Comparison of ENCODE assay signal across 11 cellular contexts in the genomic region with DNA sequence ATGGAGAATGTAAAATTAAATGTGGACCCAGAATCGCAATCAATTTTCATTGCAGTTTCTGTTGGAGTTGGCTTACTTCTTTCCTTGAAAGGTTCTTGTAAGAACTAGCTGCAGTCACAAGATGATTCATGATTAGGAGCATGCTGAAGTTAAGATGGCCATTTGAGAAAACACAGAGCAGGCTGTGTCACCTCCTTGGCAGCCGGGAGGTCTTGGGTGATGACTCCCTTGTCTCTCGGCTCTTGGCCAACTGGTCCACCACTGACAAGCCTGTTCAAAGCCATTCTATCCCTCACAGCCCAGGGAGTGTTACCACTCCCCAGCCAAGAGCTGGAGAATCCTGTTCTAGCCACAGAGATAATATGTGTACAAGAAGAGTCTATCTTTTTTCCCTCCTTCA. TPM values are rescaled to one million over a fixed set of nuclear protein-coding genes. Genes with fewer than 3 reads are reported as not detected.
A peak's percentile ranks its signal among the peaks of the same experiment; 100 is the strongest.
DNase-seq lines count a peak whose midpoint lies in the region; ATAC-seq and TF ChIP-seq lines count a peak whose summit lies in the region.
"Had no signal": no experiment of that assay in that cellular context is flagged by ENCODE, and none has a peak within 500 bp of the region (broad histone marks: within the 10 kb centered on the region; RNA-seq: fewer than 3 reads in every experiment).

No MANE protein-coding gene starts in this region.

- no peak overlapping the region for H3K4ac ChIP-seq in mesenchymal stem cell (ENCODE audit: low read depth in 1 of 2, low read length in 2 of 2)

- no peaks in the 10 kb centered on the region for H3K9me3 Mint-ChIP-seq in activated CD4-positive, alpha-beta memory T cell treated with anti-CD3 and anti-CD28 coated beads, Interleukin-2, amount 10 ng/mL, durations not matched to agents 7 days and 5 days
- H3K9me3 Mint-ChIP-seq: activated CD4-positive, alpha-beta T cell treated with anti-CD3 and anti-CD28 coated beads, Interleukin-2, amount 10 ng/mL, durations not matched to agents 7 days and 5 days had no signal

- peak overlapping the region in 1 of 2 experiments; percentile 37 for H3K18ac ChIP-seq in mesenchymal stem cell (ENCODE audit: low read depth in 1 of 2, low read length in 2 of 2)

- WGBS in mesenchymal stem cell = 18% methylated on average over 3 of the region's 3 CpGs

- no peak overlapping the region for H2BK120ac ChIP-seq in mesenchymal stem cell (ENCODE audit: low read depth, low read length)

- no peak overlapping the region for H3K27ac Mint-ChIP-seq in activated CD4-positive, alpha-beta memory T cell treated with anti-CD3 and anti-CD28 coated beads, Interleukin-2, amount 10 ng/mL, durations not matched to agents 7 days and 5 days
- H3K27ac Mint-ChIP-seq: activated CD4-positive, alpha-beta T cell treated with anti-CD3 and anti-CD28 coated beads, Interleukin-2, amount 10 ng/mL, durations not matched to agents 7 days and 5 days had no signal

- H3K4me3 ChIP-seq in cardiac fibroblast (replicated peaks in 1 of 2; ENCODE audit: low read depth in 2 of 2, low read length in 2 of 2) = no peak overlapping the region
- H3K4me3 ChIP-seq in mesenchymal stem cell (ENCODE audit: insufficient read depth in 1 of 2, low read depth in 1 of 2, low read length in 2 of 2) = peak overlapping the region in 1 of 2 experiments; percentile 11
- no peak overlapping the region for H3K4me3 ChIP-seq in upper lobe of right lung
- H3K4me3 ChIP-seq in SJCRH30 = no peak overlapping the region

- intact Hi-C loops in upper lobe of right lung (cut with DNase I) = no loop called here

- no peak overlapping the region for H3K4me3 Mint-ChIP-seq in activated CD4-positive, alpha-beta memory T cell treated with anti-CD3 and anti-CD28 coated beads, Interleukin-2, amount 10 ng/mL, durations not matched to agents 7 days and 5 days
- H3K4me3 Mint-ChIP-seq: activated CD4-positive, alpha-beta T cell treated with anti-CD3 and anti-CD28 coated beads, Interleukin-2, amount 10 ng/mL, durations not matched to agents 7 days and 5 days had no signal

- H3K27me3 Mint-ChIP-seq in activated CD4-positive, alpha-beta memory T cell treated with anti-CD3 and anti-CD28 coated beads, Interleukin-2, amount 10 ng/mL, durations not matched to agents 7 days and 5 days = peaks cover 9% of the 10 kb centered on the region
- H3K27me3 Mint-ChIP-seq: activated CD4-positive, alpha-beta T cell treated with anti-CD3 and anti-CD28 coated beads, Interleukin-2, amount 10 ng/mL, durations not matched to agents 7 days and 5 days had no signal

- ATAC-seq in upper lobe of right lung = no peak

- no peak overlapping the region for H4K91ac ChIP-seq in mesenchymal stem cell (ENCODE audit: low read length)

- DNase-seq in HS-5 (ENCODE audit: low read depth) = peak; percentile 94
- DNase-seq in cardiac fibroblast (ENCODE audit: low read depth in 2 of 2) = peak; percentile 96 to 98
- peak; percentile 96 for DNase-seq in mesenchymal stem cell
- DNase-seq in upper lobe of right lung = peak; percentile 12
- DNase-seq in SJCRH30 = no peak
- DNase-seq in activated CD4-positive, alpha-beta memory T cell treated with anti-CD3 and anti-CD28 coated beads, Interleukin-2, amount 10 ng/mL, durations not matched to agents 7 days and 5 days = no peak
- no peak for DNase-seq in GM19238 (ENCODE audit: insufficient read length, low spot score)
- no peak for DNase-seq in activated CD4-positive, CD25-positive, alpha-beta regulatory T cell (lab: John Stamatoyannopoulos, UW)
- DNase-seq: activated CD4-positive, alpha-beta T cell treated with anti-CD3 and anti-CD28 coated beads, Interleukin-2, amount 10 ng/mL, durations not matched to agents 7 days and 5 days; cerebellar nuclear complex; stimulated activated CD4-positive, alpha-beta T cell treated with anti-CD3 and anti-CD28 coated beads, Interleukin-2, amount 100 ng/mL, for 24 hours had no signal

- H3K27me3 ChIP-seq in mesenchymal stem cell (ENCODE audit: control insufficient read depth in 1 of 2, insufficient read depth in 1 of 2, low read length in 2 of 2) (no peaks in the 10 kb centered on the region), upper lobe of right lung (no peaks in the 10 kb centered on the region), SJCRH30 (no peaks in the 10 kb centered on the region)

- POLR2A ChIA-PET in activated CD4-positive, alpha-beta memory T cell treated with anti-CD3 and anti-CD28 coated beads, Interleukin-2, amount 10 ng/mL, durations not matched to agents 7 days and 5 days (lab: Charles Lee) = no interaction called here

- no peak overlapping the region for H2AK5ac ChIP-seq in mesenchymal stem cell (ENCODE audit: low read length, severe bottlenecking)

- no peak overlapping the region for H3K14ac ChIP-seq in mesenchymal stem cell (ENCODE audit: low read length in 2 of 2)

- no peak overlapping the region for H2BK15ac ChIP-seq in mesenchymal stem cell (ENCODE audit: low read depth, poor library complexity, severe bottlenecking)

- H2BK12ac ChIP-seq in mesenchymal stem cell (ENCODE audit: low read length in 2 of 2) = no peak overlapping the region

- H2BK5ac ChIP-seq in mesenchymal stem cell (ENCODE audit: low read depth, low read length, poor library complexity, severe bottlenecking) = no peak overlapping the region

- peak overlapping the region; percentile 71 for H3K9ac ChIP-seq in mesenchymal stem cell (ENCODE audit: low read length)

- no peaks in the 10 kb centered on the region for H3K36me3 ChIP-seq in mesenchymal stem cell (ENCODE audit: control insufficient read depth in 1 of 2, insufficient read depth in 2 of 2, low read depth in 1 of 2, low read length in 2 of 2)
- H3K36me3 ChIP-seq in upper lobe of right lung = no peaks in the 10 kb centered on the region
- H3K36me3 ChIP-seq in SJCRH30 = no peaks in the 10 kb centered on the region

- H3K27ac ChIP-seq in mesenchymal stem cell (ENCODE audit: low read length, poor library complexity, severe bottlenecking) (no peak overlapping the region), upper lobe of right lung (peak overlapping the region; percentile 17), SJCRH30 (no peak overlapping the region)

- no peak overlapping the region for H3K23ac ChIP-seq in mesenchymal stem cell (ENCODE audit: low read length in 2 of 2)

- H3K36me3 Mint-ChIP-seq in activated CD4-positive, alpha-beta memory T cell treated with anti-CD3 and anti-CD28 coated beads, Interleukin-2, amount 10 ng/mL, durations not matched to agents 7 days and 5 days (ENCODE audit: low read depth) = no peaks in the 10 kb centered on the region

- H3K4me1 ChIP-seq in mesenchymal stem cell (ENCODE audit: control insufficient read depth, insufficient read depth, low read depth, low read length) = peaks cover 2% of the 10 kb centered on the region
- H3K4me1 ChIP-seq in upper lobe of right lung = peaks cover 12% of the 10 kb centered on the region
- H3K4me1 ChIP-seq in SJCRH30 = no peaks in the 10 kb centered on the region

- TF ChIP-seq CTCF in cardiac fibroblast (IDR thresholded peaks at IDR 0.05; ENCODE audit: low read depth, low read length) (no peak), upper lobe of right lung (IDR thresholded peaks at IDR 0.05) (no peak)

- no peak overlapping the region for H2AFZ ChIP-seq in mesenchymal stem cell (ENCODE audit: low read depth, low read length)

- CTCF ChIA-PET in activated CD4-positive, alpha-beta memory T cell treated with anti-CD3 and anti-CD28 coated beads, Interleukin-2, amount 10 ng/mL, durations not matched to agents 7 days and 5 days (lab: Charles Lee) = no interaction called here

- no peaks in the 10 kb centered on the region for H3K79me1 ChIP-seq in mesenchymal stem cell (replicated peaks; ENCODE audit: low read length, poor library complexity, severe bottlenecking)

- H3K9me3 ChIP-seq in mesenchymal stem cell (ENCODE audit: control insufficient read depth, low read length) (no peaks in the 10 kb centered on the region), upper lobe of right lung (no peaks in the 10 kb centered on the region), SJCRH30 (replicated peaks) (no peaks in the 10 kb centered on the region)

- H3K4me1 Mint-ChIP-seq in activated CD4-positive, alpha-beta memory T cell treated with anti-CD3 and anti-CD28 coated beads, Interleukin-2, amount 10 ng/mL, durations not matched to agents 7 days and 5 days = peaks cover under 1% of the 10 kb centered on the region

- no peak overlapping the region for H3K4me2 ChIP-seq in mesenchymal stem cell (ENCODE audit: low read length, poor library complexity, severe bottlenecking)

- no peak overlapping the region for H4K8ac ChIP-seq in mesenchymal stem cell (ENCODE audit: low read length)

RNA-seq across cellular contexts. Expression of gene OPTC, which starts 40.6 kb away (rescaled TPM):
- not detected for polyA plus RNA-seq in mesenchymal stem cell (2013, experiment 1 of 2)
- polyA plus RNA-seq in mesenchymal stem cell (2013, experiment 2 of 2) = not detected
- total RNA-seq in upper lobe of right lung = not detected
- total RNA-seq in SJCRH30 (2014; rRNA removed; shearing (Covaris generic)) = not detected in 2 replicates
- total RNA-seq in activated CD4-positive, alpha-beta memory T cell treated with anti-CD3 and anti-CD28 coated beads, Interleukin-2, amount 10 ng/mL, durations not matched to agents 7 days and 5 days = not detected
- total RNA-seq: activated CD4-positive, alpha-beta T cell treated with anti-CD3 and anti-CD28 coated beads, Interleukin-2, amount 10 ng/mL, durations not matched to agents 7 days and 5 days had no signal

RNA-seq across cellular contexts. Expression of gene PRELP, which starts 58.9 kb away (rescaled TPM):
- polyA plus RNA-seq in mesenchymal stem cell (2013, experiment 1 of 2) = 2.2 TPM
- 2.1 TPM for polyA plus RNA-seq in mesenchymal stem cell (2013, experiment 2 of 2)
- total RNA-seq in upper lobe of right lung = 91.8 TPM
- not detected in 2 replicates for total RNA-seq in SJCRH30 (2014; rRNA removed; shearing (Covaris generic))
- total RNA-seq in activated CD4-positive, alpha-beta memory T cell treated with anti-CD3 and anti-CD28 coated beads, Interleukin-2, amount 10 ng/mL, durations not matched to agents 7 days and 5 days = not detected
- total RNA-seq: activated CD4-positive, alpha-beta T cell treated with anti-CD3 and anti-CD28 coated beads, Interleukin-2, amount 10 ng/mL, durations not matched to agents 7 days and 5 days had no signal

Comparison
In these comparisons a context has a peak if more than half of its experiments do, and no peak if none do; other contexts are left out.
1. DNase-seq: peak in HS-5 (single experiment), cardiac fibroblast (2 of 2), mesenchymal stem cell (single experiment) and upper lobe of right lung (single experiment); none in SJCRH30 (0 of 2), activated CD4-positive, alpha-beta memory T cell treated with anti-CD3 and anti-CD28 coated beads, Interleukin-2, amount 10 ng/mL, durations not matched to agents 7 days and 5 days (single experiment), GM19238 (single experiment) and activated CD4-positive, CD25-positive, alpha-beta regulatory T cell (0 of 4).
2. RNA of gene PRELP, which starts 58.9 kb away (total RNA-seq): 91.8 TPM in upper lobe of right lung (single experiment); not detected in SJCRH30 and not detected in activated CD4-positive, alpha-beta memory T cell treated with anti-CD3 and anti-CD28 coated beads, Interleukin-2, amount 10 ng/mL, durations not matched to agents 7 days and 5 days; every median in the first group is over 10 times any median in the second.